ENCODE assay signal across 8 cellular contexts in genomic region chr7:140175221-140176218, GRCh38. TPM values are rescaled to one million over a fixed set of nuclear protein-coding genes. Genes with fewer than 3 reads are reported as not detected.
DNase-seq lines count a peak whose midpoint lies in the region; ATAC-seq and TF ChIP-seq lines count a peak whose summit lies in the region.

No MANE protein-coding gene starts in this region.

- peak; percentile 71 for TF ChIP-seq CTCF in GM12874 (IDR thresholded peaks at IDR 0.05; ENCODE audit: insufficient read depth, low read depth, low read length)
- TF ChIP-seq CTCF in left ventricle myocardium inferior (IDR thresholded peaks at IDR 0.05; ENCODE audit: borderline replicate concordance), result peak; percentile 82
- peak; percentile 73 for TF ChIP-seq CTCF in upper lobe of right lung (IDR thresholded peaks at IDR 0.05)

- ATAC-seq in HG02884 (IDR thresholded peaks at IDR 0.05; ENCODE audit: unreplicated experiment), result peak; percentile 57
- peak; percentile 80 for ATAC-seq in upper lobe of right lung

- DNase-seq in NCI-H146 treated with DMSO at 0.1 percent for 48 hours (lab: John Stamatoyannopoulos, UW; ENCODE audit: unreplicated experiment) (peak; percentile 90), T-helper 1 cell (peak; percentile 78 to 99 (median 87)), amniotic stem cell (lab: John Stamatoyannopoulos, UW) (peak; percentile 91), left ventricle myocardium inferior (peak; percentile 89), posterior vena cava (ENCODE audit: low spot score) (peak; percentile 98), upper lobe of right lung (peak; percentile 96)

- H3K4me1 ChIP-seq in left ventricle myocardium inferior (peaks cover 58% of the 10 kb centered on the region), upper lobe of right lung (peaks cover 10% of the 10 kb centered on the region)

- intact Hi-C loops in left ventricle myocardium inferior (cut with micrococcal nuclease) (loop anchor here (10.0 kb wide), 1 partner anchor 129 kb away; no protein-coding TSS in a partner anchor), posterior vena cava (cut with DNase I) (loop anchor here (10.0 kb wide), 1 partner anchor 149 kb away; no protein-coding TSS in a partner anchor), upper lobe of right lung (cut with DNase I) (no loop called here)

- H3K9me3 ChIP-seq in left ventricle myocardium inferior (replicated peaks) (no peaks in the 10 kb centered on the region), upper lobe of right lung (no peaks in the 10 kb centered on the region)

- H3K36me3 ChIP-seq in left ventricle myocardium inferior (no peaks in the 10 kb centered on the region), upper lobe of right lung (no peaks in the 10 kb centered on the region)

- no peaks in the 10 kb centered on the region for H3K27me3 ChIP-seq in left ventricle myocardium inferior (ENCODE audit: low read depth)
- no peaks in the 10 kb centered on the region for H3K27me3 ChIP-seq in upper lobe of right lung

- H3K4me3 ChIP-seq in left ventricle myocardium inferior, result peak overlapping the region; percentile 97
- H3K4me3 ChIP-seq in upper lobe of right lung, result peak overlapping the region; percentile 66

- H3K27ac ChIP-seq in left ventricle myocardium inferior (replicated peaks) (peak overlapping the region; percentile 100), upper lobe of right lung (peak overlapping the region; percentile 96)

RNA-seq across cellular contexts. Expression of gene KDM7A, which starts 1.3 kb away (rescaled TPM):
- total RNA-seq in left ventricle myocardium inferior, result 8.2 TPM
- total RNA-seq in posterior vena cava, result 10 to 100 TPM; 15.4 to 23.1 TPM
- total RNA-seq in upper lobe of right lung, result 16.7 TPM

Comparison
In these comparisons a context has a peak if more than half of its experiments do, and no peak if none do; other contexts are left out.
1. Peak in every context shown above with its lines: DNase-seq, ATAC-seq, H3K4me3 ChIP-seq and H3K27ac ChIP-seq.